Comparison of ENCODE assay signal across 1 cellular context in the genomic region with DNA sequence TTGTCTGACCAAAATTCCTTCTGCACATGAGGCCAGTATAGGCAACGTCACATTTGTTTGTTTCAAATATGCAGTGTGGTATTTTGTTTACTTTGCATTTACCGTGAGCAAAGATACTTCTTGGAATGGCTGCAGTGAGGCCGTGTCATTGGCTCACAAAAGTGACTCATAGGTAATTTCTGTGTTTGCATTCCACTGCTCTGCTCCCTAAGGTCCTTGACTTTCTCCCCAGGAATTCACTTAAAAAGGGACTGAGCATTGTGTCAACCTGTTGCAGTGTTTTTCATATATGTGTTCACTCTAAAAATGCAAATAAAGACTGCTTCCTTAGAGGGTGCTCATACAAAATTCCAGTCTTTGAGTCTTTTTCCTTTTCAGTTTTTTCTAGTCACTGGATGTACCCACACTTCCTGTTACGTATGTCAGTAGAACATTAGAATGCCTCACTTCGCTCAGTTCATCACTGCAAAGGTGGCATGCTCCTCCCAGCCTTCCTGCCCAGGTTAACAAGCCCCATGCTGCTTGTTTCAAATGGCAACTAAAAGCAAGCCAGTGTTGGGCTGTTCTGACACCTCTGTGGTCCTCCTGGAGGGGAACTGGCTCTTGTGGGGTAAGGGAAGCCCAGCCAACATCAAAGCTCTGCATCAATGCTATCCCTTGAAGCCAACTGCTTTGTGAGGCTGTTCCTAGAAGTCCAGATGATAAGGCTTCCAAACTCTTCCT.
TF ChIP-seq lines count a peak whose summit lies in the region.

No MANE protein-coding gene starts in this region.

TF ChIP-seq in HepG2, 621 proteins besides CTCF, POLR2A, EP300 and RAD21 (continued from another document and continues in another):
- TF ChIP-seq SUZ12 (IDR thresholded peaks at IDR 0.05; ENCODE audit: low read depth, low read length) (no peak), ZEB1 (IDR thresholded peaks at IDR 0.05; ENCODE audit: insufficient replicate concordance, low read depth) (peak; percentile 71), SP140L (CRISPR knock-in tag; IDR thresholded peaks at IDR 0.05; ENCODE audit: borderline replicate concordance) (no peak), MYNN (CRISPR knock-in tag; IDR thresholded peaks at IDR 0.05; ENCODE audit: low read depth) (no peak), FOXJ3 (CRISPR knock-in tag; IDR thresholded peaks at IDR 0.05; ENCODE audit: borderline replicate concordance) (peak; percentile 80; the same call in 1 of the 2 replicates), KLF15 (CRISPR knock-in tag; IDR thresholded peaks at IDR 0.05; ENCODE audit: borderline replicate concordance) (no peak), ZNF724P (CRISPR knock-in tag; IDR thresholded peaks at IDR 0.05; ENCODE audit: borderline replicate concordance) (no peak), ZNF703 (CRISPR knock-in tag; IDR thresholded peaks at IDR 0.05; ENCODE audit: borderline replicate concordance) (no peak; the same call in 1 of the 2 replicates), ZKSCAN5 (CRISPR knock-in tag; IDR thresholded peaks at IDR 0.05) (no peak), FOXA1 (IDR thresholded peaks at IDR 0.05) (peak; percentile 71; the same call in 1 of the 2 replicates), FOXA1 (CRISPR knock-in tag; IDR thresholded peaks at IDR 0.05) (peak; percentile 75), ZBTB20 (CRISPR knock-in tag; IDR thresholded peaks at IDR 0.05; ENCODE audit: borderline replicate concordance, low read depth) (0 out of 2 replicates have a peak, but pooled peaks have one; percentile 84), TGIF2 (CRISPR knock-in tag; IDR thresholded peaks at IDR 0.05) (no peak), THYN1 (CRISPR knock-in tag; IDR thresholded peaks at IDR 0.05; ENCODE audit: borderline replicate concordance, low read depth) (no peak), TEAD3 (CRISPR knock-in tag; optimal IDR thresholded peaks at IDR 0.05; ENCODE audit: borderline replicate concordance) (peak; percentile 99)
- TF ChIP-seq, protein P1, sequence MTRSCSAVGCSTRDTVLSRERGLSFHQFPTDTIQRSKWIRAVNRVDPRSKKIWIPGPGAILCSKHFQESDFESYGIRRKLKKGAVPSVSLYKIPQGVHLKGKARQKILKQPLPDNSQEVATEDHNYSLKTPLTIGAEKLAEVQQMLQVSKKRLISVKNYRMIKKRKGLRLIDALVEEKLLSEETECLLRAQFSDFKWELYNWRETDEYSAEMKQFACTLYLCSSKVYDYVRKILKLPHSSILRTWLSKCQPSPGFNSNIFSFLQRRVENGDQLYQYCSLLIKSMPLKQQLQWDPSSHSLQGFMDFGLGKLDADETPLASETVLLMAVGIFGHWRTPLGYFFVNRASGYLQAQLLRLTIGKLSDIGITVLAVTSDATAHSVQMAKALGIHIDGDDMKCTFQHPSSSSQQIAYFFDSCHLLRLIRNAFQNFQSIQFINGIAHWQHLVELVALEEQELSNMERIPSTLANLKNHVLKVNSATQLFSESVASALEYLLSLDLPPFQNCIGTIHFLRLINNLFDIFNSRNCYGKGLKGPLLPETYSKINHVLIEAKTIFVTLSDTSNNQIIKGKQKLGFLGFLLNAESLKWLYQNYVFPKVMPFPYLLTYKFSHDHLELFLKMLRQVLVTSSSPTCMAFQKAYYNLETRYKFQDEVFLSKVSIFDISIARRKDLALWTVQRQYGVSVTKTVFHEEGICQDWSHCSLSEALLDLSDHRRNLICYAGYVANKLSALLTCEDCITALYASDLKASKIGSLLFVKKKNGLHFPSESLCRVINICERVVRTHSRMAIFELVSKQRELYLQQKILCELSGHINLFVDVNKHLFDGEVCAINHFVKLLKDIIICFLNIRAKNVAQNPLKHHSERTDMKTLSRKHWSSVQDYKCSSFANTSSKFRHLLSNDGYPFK (CRISPR knock-in tag; IDR thresholded peaks at IDR 0.05; ENCODE audit: borderline replicate concordance) = peak; percentile 78
- TF ChIP-seq, protein P2, sequence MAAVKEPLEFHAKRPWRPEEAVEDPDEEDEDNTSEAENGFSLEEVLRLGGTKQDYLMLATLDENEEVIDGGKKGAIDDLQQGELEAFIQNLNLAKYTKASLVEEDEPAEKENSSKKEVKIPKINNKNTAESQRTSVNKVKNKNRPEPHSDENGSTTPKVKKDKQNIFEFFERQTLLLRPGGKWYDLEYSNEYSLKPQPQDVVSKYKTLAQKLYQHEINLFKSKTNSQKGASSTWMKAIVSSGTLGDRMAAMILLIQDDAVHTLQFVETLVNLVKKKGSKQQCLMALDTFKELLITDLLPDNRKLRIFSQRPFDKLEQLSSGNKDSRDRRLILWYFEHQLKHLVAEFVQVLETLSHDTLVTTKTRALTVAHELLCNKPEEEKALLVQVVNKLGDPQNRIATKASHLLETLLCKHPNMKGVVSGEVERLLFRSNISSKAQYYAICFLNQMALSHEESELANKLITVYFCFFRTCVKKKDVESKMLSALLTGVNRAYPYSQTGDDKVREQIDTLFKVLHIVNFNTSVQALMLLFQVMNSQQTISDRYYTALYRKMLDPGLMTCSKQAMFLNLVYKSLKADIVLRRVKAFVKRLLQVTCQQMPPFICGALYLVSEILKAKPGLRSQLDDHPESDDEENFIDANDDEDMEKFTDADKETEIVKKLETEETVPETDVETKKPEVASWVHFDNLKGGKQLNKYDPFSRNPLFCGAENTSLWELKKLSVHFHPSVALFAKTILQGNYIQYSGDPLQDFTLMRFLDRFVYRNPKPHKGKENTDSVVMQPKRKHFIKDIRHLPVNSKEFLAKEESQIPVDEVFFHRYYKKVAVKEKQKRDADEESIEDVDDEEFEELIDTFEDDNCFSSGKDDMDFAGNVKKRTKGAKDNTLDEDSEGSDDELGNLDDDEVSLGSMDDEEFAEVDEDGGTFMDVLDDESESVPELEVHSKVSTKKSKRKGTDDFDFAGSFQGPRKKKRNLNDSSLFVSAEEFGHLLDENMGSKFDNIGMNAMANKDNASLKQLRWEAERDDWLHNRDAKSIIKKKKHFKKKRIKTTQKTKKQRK (IDR thresholded peaks at IDR 0.05; ENCODE audit: low read length) = no peak
- TF ChIP-seq, protein P3, sequence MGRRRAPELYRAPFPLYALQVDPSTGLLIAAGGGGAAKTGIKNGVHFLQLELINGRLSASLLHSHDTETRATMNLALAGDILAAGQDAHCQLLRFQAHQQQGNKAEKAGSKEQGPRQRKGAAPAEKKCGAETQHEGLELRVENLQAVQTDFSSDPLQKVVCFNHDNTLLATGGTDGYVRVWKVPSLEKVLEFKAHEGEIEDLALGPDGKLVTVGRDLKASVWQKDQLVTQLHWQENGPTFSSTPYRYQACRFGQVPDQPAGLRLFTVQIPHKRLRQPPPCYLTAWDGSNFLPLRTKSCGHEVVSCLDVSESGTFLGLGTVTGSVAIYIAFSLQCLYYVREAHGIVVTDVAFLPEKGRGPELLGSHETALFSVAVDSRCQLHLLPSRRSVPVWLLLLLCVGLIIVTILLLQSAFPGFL (CRISPR knock-in tag; IDR thresholded peaks at IDR 0.05) = no peak
- TF ChIP-seq, protein P4, sequence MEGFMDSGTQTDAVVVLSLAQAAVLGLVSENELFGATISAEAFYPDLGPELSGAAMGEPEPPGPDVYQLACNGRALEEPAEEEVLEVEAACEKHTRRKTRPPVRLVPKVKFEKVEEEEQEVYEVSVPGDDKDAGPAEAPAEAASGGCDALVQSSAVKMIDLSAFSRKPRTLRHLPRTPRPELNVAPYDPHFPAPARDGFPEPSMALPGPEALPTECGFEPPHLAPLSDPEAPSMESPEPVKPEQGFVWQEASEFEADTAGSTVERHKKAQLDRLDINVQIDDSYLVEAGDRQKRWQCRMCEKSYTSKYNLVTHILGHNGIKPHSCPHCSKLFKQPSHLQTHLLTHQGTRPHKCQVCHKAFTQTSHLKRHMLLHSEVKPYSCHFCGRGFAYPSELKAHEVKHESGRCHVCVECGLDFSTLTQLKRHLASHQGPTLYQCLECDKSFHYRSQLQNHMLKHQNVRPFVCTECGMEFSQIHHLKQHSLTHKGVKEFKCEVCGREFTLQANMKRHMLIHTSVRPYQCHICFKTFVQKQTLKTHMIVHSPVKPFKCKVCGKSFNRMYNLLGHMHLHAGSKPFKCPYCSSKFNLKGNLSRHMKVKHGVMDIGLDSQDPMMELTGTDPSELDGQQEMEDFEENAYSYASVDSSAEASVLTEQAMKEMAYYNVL (CRISPR knock-in tag; IDR thresholded peaks at IDR 0.05; ENCODE audit: borderline replicate concordance) = peak; percentile 56; the same call in 1 of the 2 replicates
- TF ChIP-seq, protein P5, sequence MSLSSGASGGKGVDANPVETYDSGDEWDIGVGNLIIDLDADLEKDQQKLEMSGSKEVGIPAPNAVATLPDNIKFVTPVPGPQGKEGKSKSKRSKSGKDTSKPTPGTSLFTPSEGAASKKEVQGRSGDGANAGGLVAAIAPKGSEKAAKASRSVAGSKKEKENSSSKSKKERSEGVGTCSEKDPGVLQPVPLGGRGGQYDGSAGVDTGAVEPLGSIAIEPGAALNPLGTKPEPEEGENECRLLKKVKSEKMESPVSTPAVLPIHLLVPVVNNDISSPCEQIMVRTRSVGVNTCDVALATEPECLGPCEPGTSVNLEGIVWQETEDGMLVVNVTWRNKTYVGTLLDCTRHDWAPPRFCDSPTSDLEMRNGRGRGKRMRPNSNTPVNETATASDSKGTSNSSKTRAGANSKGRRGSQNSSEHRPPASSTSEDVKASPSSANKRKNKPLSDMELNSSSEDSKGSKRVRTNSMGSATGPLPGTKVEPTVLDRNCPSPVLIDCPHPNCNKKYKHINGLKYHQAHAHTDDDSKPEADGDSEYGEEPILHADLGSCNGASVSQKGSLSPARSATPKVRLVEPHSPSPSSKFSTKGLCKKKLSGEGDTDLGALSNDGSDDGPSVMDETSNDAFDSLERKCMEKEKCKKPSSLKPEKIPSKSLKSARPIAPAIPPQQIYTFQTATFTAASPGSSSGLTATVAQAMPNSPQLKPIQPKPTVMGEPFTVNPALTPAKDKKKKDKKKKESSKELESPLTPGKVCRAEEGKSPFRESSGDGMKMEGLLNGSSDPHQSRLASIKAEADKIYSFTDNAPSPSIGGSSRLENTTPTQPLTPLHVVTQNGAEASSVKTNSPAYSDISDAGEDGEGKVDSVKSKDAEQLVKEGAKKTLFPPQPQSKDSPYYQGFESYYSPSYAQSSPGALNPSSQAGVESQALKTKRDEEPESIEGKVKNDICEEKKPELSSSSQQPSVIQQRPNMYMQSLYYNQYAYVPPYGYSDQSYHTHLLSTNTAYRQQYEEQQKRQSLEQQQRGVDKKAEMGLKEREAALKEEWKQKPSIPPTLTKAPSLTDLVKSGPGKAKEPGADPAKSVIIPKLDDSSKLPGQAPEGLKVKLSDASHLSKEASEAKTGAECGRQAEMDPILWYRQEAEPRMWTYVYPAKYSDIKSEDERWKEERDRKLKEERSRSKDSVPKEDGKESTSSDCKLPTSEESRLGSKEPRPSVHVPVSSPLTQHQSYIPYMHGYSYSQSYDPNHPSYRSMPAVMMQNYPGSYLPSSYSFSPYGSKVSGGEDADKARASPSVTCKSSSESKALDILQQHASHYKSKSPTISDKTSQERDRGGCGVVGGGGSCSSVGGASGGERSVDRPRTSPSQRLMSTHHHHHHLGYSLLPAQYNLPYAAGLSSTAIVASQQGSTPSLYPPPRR (CRISPR knock-in tag; IDR thresholded peaks at IDR 0.05; ENCODE audit: borderline replicate concordance) = peak; percentile 83
- TF ChIP-seq, protein P6, sequence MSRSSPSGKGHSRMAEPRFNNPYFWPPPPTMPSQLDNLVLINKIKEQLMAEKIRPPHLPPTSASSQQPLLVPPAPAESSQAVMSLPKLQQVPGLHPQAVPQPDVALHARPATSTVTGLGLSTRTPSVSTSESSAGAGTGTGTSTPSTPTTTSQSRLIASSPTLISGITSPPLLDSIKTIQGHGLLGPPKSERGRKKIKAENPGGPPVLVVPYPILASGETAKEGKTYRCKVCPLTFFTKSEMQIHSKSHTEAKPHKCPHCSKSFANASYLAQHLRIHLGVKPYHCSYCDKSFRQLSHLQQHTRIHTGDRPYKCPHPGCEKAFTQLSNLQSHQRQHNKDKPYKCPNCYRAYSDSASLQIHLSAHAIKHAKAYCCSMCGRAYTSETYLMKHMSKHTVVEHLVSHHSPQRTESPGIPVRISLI (CRISPR knock-in tag; IDR thresholded peaks at IDR 0.05; ENCODE audit: borderline replicate concordance) = peak; percentile 85
- TF ChIP-seq, protein P7, sequence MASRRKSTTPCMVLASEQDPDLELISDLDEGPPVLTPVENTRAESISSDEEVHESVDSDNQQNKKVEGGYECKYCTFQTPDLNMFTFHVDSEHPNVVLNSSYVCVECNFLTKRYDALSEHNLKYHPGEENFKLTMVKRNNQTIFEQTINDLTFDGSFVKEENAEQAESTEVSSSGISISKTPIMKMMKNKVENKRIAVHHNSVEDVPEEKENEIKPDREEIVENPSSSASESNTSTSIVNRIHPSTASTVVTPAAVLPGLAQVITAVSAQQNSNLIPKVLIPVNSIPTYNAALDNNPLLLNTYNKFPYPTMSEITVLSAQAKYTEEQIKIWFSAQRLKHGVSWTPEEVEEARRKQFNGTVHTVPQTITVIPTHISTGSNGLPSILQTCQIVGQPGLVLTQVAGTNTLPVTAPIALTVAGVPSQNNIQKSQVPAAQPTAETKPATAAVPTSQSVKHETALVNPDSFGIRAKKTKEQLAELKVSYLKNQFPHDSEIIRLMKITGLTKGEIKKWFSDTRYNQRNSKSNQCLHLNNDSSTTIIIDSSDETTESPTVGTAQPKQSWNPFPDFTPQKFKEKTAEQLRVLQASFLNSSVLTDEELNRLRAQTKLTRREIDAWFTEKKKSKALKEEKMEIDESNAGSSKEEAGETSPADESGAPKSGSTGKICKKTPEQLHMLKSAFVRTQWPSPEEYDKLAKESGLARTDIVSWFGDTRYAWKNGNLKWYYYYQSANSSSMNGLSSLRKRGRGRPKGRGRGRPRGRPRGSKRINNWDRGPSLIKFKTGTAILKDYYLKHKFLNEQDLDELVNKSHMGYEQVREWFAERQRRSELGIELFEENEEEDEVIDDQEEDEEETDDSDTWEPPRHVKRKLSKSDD (CRISPR knock-in tag; IDR thresholded peaks at IDR 0.05; ENCODE audit: low read depth) = peak; percentile 5; the same call in 1 of the 2 replicates
- TF ChIP-seq, protein P8, sequence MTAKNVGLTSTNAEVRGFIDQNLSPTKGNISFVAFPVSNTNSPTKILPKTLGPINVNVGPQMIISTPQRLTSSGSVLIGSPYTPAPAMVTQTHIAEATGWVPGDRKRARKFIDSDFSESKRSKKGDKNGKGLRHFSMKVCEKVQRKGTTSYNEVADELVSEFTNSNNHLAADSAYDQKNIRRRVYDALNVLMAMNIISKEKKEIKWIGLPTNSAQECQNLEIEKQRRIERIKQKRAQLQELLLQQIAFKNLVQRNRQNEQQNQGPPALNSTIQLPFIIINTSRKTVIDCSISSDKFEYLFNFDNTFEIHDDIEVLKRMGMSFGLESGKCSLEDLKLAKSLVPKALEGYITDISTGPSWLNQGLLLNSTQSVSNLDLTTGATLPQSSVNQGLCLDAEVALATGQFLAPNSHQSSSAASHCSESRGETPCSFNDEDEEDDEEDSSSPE (CRISPR knock-in tag; IDR thresholded peaks at IDR 0.05) = peak; percentile 41
